Comparison of ENCODE assay signal across 8 cellular contexts in genomic region chr1:85463666-85464496, GRCh38. TPM values are rescaled to one million over a fixed set of nuclear protein-coding genes. Genes with fewer than 3 reads are reported as not detected.
A peak's percentile ranks its signal among the peaks of the same experiment; 100 is the strongest.
DNase-seq lines count a peak whose midpoint lies in the region; ATAC-seq, FAIRE-seq and TF ChIP-seq lines count a peak whose summit lies in the region.

No MANE protein-coding gene starts in this region.

- H3K36me3 ChIP-seq in OCI-LY1 (ENCODE audit: insufficient read depth, low read length) (no peaks in the 10 kb centered on the region), H1 (ENCODE audit: control insufficient read depth in 2 of 4, insufficient read depth in 4 of 4, low read length in 3 of 4) (no peaks in the 10 kb centered on the region), mucosa of descending colon (ENCODE audit: low read depth) (no peaks in the 10 kb centered on the region)

- TF ChIP-seq POLR2A in H1 (IDR thresholded peaks at IDR 0.05; ENCODE audit: control extremely low read depth in 1 of 2, low read depth in 2 of 2, low read length in 2 of 2) = no peak

- peak overlapping the region; percentile 54 for H3K4me3 Mint-ChIP-seq in activated naive CD4-positive, alpha-beta T cell treated with anti-CD3 and anti-CD28 coated beads for 36 hours

- H2AFZ ChIP-seq in OCI-LY1 (ENCODE audit: low read length) = no peak overlapping the region
- H2AFZ ChIP-seq in H1 (ENCODE audit: low read length) = no peak overlapping the region

- H3K4ac ChIP-seq in H1 (replicated peaks; ENCODE audit: insufficient read length, low read depth, low read length) = no peak overlapping the region

- H3K4me1 ChIP-seq in OCI-LY1 (ENCODE audit: insufficient read depth, low read length, severe bottlenecking) (peaks cover 7% of the 10 kb centered on the region), H1 (replicated peaks in 1 of 4; ENCODE audit: control insufficient read depth in 3 of 4, insufficient read depth in 4 of 4, low read length in 3 of 4) (peaks cover 0 to 10% (median 3%) of the 10 kb centered on the region in 4 experiments; a peak in 6 of 7 replicates), mucosa of descending colon (ENCODE audit: low read depth) (peaks cover 23% of the 10 kb centered on the region)

- no peak overlapping the region for H2BK12ac ChIP-seq in H1 (ENCODE audit: low read depth, low read length)

- H3K23ac ChIP-seq in H1 (ENCODE audit: insufficient read length) = no peak overlapping the region

- no peak overlapping the region for H3K56ac ChIP-seq in H1 (replicated peaks; ENCODE audit: insufficient read length, low read depth, low read length)

- H4K20me1 ChIP-seq in OCI-LY1 (ENCODE audit: insufficient read depth, low read length) (no peaks in the 10 kb centered on the region), H1 (replicated peaks in 1 of 2; ENCODE audit: control insufficient read depth in 1 of 2, insufficient read depth in 2 of 2, low read length in 2 of 2) (peaks cover 1% of the 10 kb centered on the region in 2 experiments)

- H3K9ac ChIP-seq in OCI-LY1 (ENCODE audit: low read length) (no peak overlapping the region), H1 (replicated peaks in 1 of 4; ENCODE audit: extremely low read depth in 1 of 4, low read depth in 3 of 4, low read length in 3 of 4) (peak overlapping the region; percentile 10 to 59 (median 38); a peak in 5 of 7 replicates)

- TF ChIP-seq EP300 in H1 (IDR thresholded peaks at IDR 0.05; ENCODE audit: borderline replicate concordance in 1 of 2, low read depth in 2 of 2, low read length in 2 of 2) = no peak

- intact Hi-C loops in activated naive CD4-positive, alpha-beta T cell treated with anti-CD3 and anti-CD28 coated beads for 36 hours (cut with micrococcal nuclease) = loop anchor here (5.0 kb wide), 1 partner anchor 157 kb away; no protein-coding TSS in a partner anchor
- intact Hi-C loops in mucosa of descending colon (cut with DNase I, micrococcal nuclease) = no loop called here

- H2BK120ac ChIP-seq in H1 (replicated peaks; ENCODE audit: low read depth, low read length) = no peak overlapping the region

- no peak overlapping the region for H2BK5ac ChIP-seq in H1 (ENCODE audit: low read depth, low read length)

- H3K4me1 Mint-ChIP-seq in activated naive CD4-positive, alpha-beta T cell treated with anti-CD3 and anti-CD28 coated beads for 36 hours (ENCODE audit: low read depth) = peaks cover 6% of the 10 kb centered on the region

- H4K5ac ChIP-seq in H1 (ENCODE audit: insufficient read length, low read depth, low read length) = no peak overlapping the region

- WGBS in H1 (ENCODE audit: extremely low coverage in 1 of 2, insufficient coverage in 1 of 2, insufficient read length in 1 of 2, insufficient replicate concordance in 2 of 2, low coverage in 1 of 2, low lambda C conversion rate in 2 of 2, missing lambda C conversion rate in 1 of 2), 2 experiments = 10% methylated on average over 26 of the region's 26 CpGs; no CpG with 5 or more reads in 1 of the 2 experiments

- no peak overlapping the region for H3K27ac Mint-ChIP-seq in activated naive CD4-positive, alpha-beta T cell treated with anti-CD3 and anti-CD28 coated beads for 36 hours

- no peaks in the 10 kb centered on the region for H3K27me3 ChIP-seq in OCI-LY1 (ENCODE audit: insufficient read depth, low read length)
- peaks cover 0 to 23% (median 16%) of the 10 kb centered on the region in 4 experiments; a peak in 6 of 7 replicates for H3K27me3 ChIP-seq in H1 (replicated peaks in 1 of 4; ENCODE audit: control insufficient read depth in 3 of 4, extremely low read depth in 1 of 4, insufficient read depth in 3 of 4, low read length in 3 of 4)

- POLR2A ChIA-PET in H1 (lab: Charles Lee; ENCODE audit: partially characterized antibody) = interaction anchor here (0.6 to 2.5 kb wide), 6 partner anchors 9 to 1843 kb away, joined by 3 to 12 read pairs (median 4); partner anchors contain the start of gene CCN1

- peak overlapping the region; percentile 72; the same call in 1 of the 2 replicates for H4K8ac ChIP-seq in H1 (ENCODE audit: extremely low read depth, insufficient read depth, low read length)

- CTCF ChIA-PET in activated naive CD4-positive, alpha-beta T cell treated with anti-CD3 and anti-CD28 coated beads for 36 hours (lab: Charles Lee) = interaction anchor here (1.7 kb wide), 1 partner anchor 117 kb away, joined by 6 read pairs; the partner anchor contains the start of gene CCN1
- CTCF ChIA-PET in H1 (lab: Charles Lee; ENCODE audit: partially characterized antibody) = interaction anchor here (0.6 to 4.8 kb wide), 13 partner anchors 16 to 166 kb away, joined by 3 to 16 read pairs (median 3); partner anchors contain the start of gene CCN1

- no peaks in the 10 kb centered on the region; the same call in 1 of the 2 replicates for H3K79me1 ChIP-seq in H1 (ENCODE audit: low read depth, low read length)

- H2BK15ac ChIP-seq in H1 (ENCODE audit: low read length) = no peak overlapping the region

- DNase-seq in activated naive CD4-positive, alpha-beta T cell treated with anti-CD3 and anti-CD28 coated beads for 36 hours = no peak
- no peak for DNase-seq in activated naive CD4-positive, alpha-beta T cell treated with Interleukin-2 at 50 U/mL for 16 hours
- DNase-seq in H1 (ENCODE audit: low read depth in 1 of 2, low spot score in 2 of 2) (no peak), mucosa of descending colon (peak in 1 of 3 donors; percentile 21), H4 (ENCODE audit: low spot score) (no peak)

- no peak overlapping the region for H3K27ac ChIP-seq in OCI-LY1 (ENCODE audit: low read depth, low read length, poor library complexity, severe bottlenecking)
- no peak overlapping the region for H3K27ac ChIP-seq in H1 (ENCODE audit: low read depth, low read length)

- H3F3A ChIP-seq in OCI-LY1 (ENCODE audit: insufficient read depth, low read length) = no peaks in the 10 kb centered on the region

- no peaks in the 10 kb centered on the region for H3K36me3 Mint-ChIP-seq in activated naive CD4-positive, alpha-beta T cell treated with anti-CD3 and anti-CD28 coated beads for 36 hours (ENCODE audit: low read depth)

- peaks cover 64% of the 10 kb centered on the region for H3K27me3 Mint-ChIP-seq in activated naive CD4-positive, alpha-beta T cell treated with anti-CD3 and anti-CD28 coated beads for 36 hours (ENCODE audit: low read depth)

- H3K9me2 ChIP-seq in OCI-LY1 (ENCODE audit: low read depth, low read length) = no peaks in the 10 kb centered on the region

- peaks cover 13% of the 10 kb centered on the region; the same call in 1 of the 2 replicates for H3K23me2 ChIP-seq in H1 (ENCODE audit: low read depth, low read length)

- H3K9me3 ChIP-seq in OCI-LY1 (ENCODE audit: low read length) (no peaks in the 10 kb centered on the region), H1 (ENCODE audit: insufficient read depth in 2 of 2, low read depth in 1 of 2, low read length in 1 of 2) (no peaks in the 10 kb centered on the region), mucosa of descending colon (no peaks in the 10 kb centered on the region)

- no peak for TF ChIP-seq RAD21 in H1 (IDR thresholded peaks at IDR 0.05 in 1 of 2, conservative IDR thresholded peaks at IDR 0.05 in 1 of 2; ENCODE audit: low read depth in 2 of 2, low read length in 2 of 2)

- no peaks in the 10 kb centered on the region for H3K9me3 Mint-ChIP-seq in activated naive CD4-positive, alpha-beta T cell treated with anti-CD3 and anti-CD28 coated beads for 36 hours

- no peak overlapping the region for H2AK5ac ChIP-seq in H1 (ENCODE audit: low read depth, low read length)

- FAIRE-seq in H1 (lab: Jason Lieb, UNC) = no peak

- TF ChIP-seq CTCF in OCI-LY1 (IDR thresholded peaks at IDR 0.05; ENCODE audit: low read length) (no peak), H1 (IDR thresholded peaks at IDR 0.05; ENCODE audit: control extremely low read depth in 1 of 3, insufficient read depth in 1 of 3, low read depth in 1 of 3, low read length in 3 of 3) (no peak), mucosa of descending colon (IDR thresholded peaks at IDR 0.05) (no peak)

- ATAC-seq in mucosa of descending colon (peak; percentile 9), HG02678 (IDR thresholded peaks at IDR 0.05; ENCODE audit: unreplicated experiment) (no peak), GM19452 (IDR thresholded peaks at IDR 0.05; ENCODE audit: unreplicated experiment) (no peak)

- no peak overlapping the region for H3K14ac ChIP-seq in H1 (ENCODE audit: insufficient read length)

- H3K4me2 ChIP-seq in OCI-LY1 (ENCODE audit: low read length) (peak overlapping the region; percentile 64; the same call in 1 of the 2 replicates), H1 (ENCODE audit: insufficient read depth in 1 of 2, low read depth in 2 of 2, low read length in 2 of 2) (peak overlapping the region; percentile 97 to 99)

- no peak overlapping the region; the same call in 1 of the 2 replicates for H3K18ac ChIP-seq in H1 (ENCODE audit: extremely low read depth, low read length)

- peak overlapping the region; percentile 51 for H4K91ac ChIP-seq in H1 (replicated peaks; ENCODE audit: insufficient read length, low read length)

- H3K4me3 ChIP-seq in OCI-LY1 (ENCODE audit: low read depth, low read length, poor library complexity, severe bottlenecking) (peak overlapping the region; percentile 54), H1 (ENCODE audit: extremely low read depth in 1 of 4, insufficient read depth in 2 of 4, low read depth in 3 of 4, low read length in 4 of 4) (peak overlapping the region; percentile 62 to 87 (median 62)), mucosa of descending colon (peak overlapping the region; percentile 64)

- H3K79me2 ChIP-seq in OCI-LY1 (ENCODE audit: insufficient read depth, low read length) (no peaks in the 10 kb centered on the region), H1 (ENCODE audit: control insufficient read depth in 1 of 2, insufficient read depth in 2 of 2, low read length in 2 of 2) (peaks cover 0 to 16% of the 10 kb centered on the region in 2 experiments; a peak in 2 of 4 replicates)

- no peak overlapping the region for H2BK20ac ChIP-seq in H1 (ENCODE audit: low read length)

TF ChIP-seq in H1, 55 proteins besides CTCF, POLR2A, EP300 and RAD21 (continues in another document):
- TF ChIP-seq SUZ12 (IDR thresholded peaks at IDR 0.05; ENCODE audit: low read length) (0 out of 2 replicates have a peak, but pooled peaks have one; percentile 53), GTF2F1 (IDR thresholded peaks at IDR 0.05; ENCODE audit: borderline replicate concordance, low read depth, low read length) (no peak)

RNA-seq across cellular contexts. Expression of gene DDAH1, which starts 1.1 kb away (rescaled TPM):
- total RNA-seq in activated naive CD4-positive, alpha-beta T cell treated with anti-CD3 and anti-CD28 coated beads for 36 hours = not detected
- 52.1 and 54.5 TPM in 2 replicates for total RNA-seq in H1 (2021; fragmentation: NEBNext Ultra II Directional; extraction: Animal tissue kit (Norgen Biotek cat#: 25700))
- 12.4 and 22.8 TPM in 2 replicates for polyA plus RNA-seq in H1 (2011; rRNA removed)
- polyA plus RNA-seq in H1 (2011; cell fraction: cytosol; rRNA removed) = 19.3 TPM
- 10.9 TPM for polyA plus RNA-seq in H1 (2011; cell fraction: nucleus; rRNA removed)
- polyA plus RNA-seq in H1 (2012, experiment 1 of 2) = 20.3 to 27.9 TPM (median 25.9 TPM) in 4 replicates
- polyA plus RNA-seq in H1 (2012, experiment 2 of 2) = 4.0 TPM
- polyA plus RNA-seq in H1 (2013, experiment 1 of 2) = 30.3 TPM
- polyA plus RNA-seq in H1 (2013, experiment 2 of 2) = 32.1 TPM
- polyA minus RNA-seq in H1 (2011; rRNA and poly(A)+ RNA removed) = 26.1 and 42.3 TPM in 2 replicates
- 13.8 TPM for polyA minus RNA-seq in H1 (2011; cell fraction: cytosol; rRNA and poly(A)+ RNA removed)
- 9.9 TPM for polyA minus RNA-seq in H1 (2011; cell fraction: nucleus; rRNA and poly(A)+ RNA removed)
- total RNA-seq in mucosa of descending colon = 10 to 100 TPM; 45.9 to 86.3 (median 74.1) TPM
- 4.3 and 6.1 TPM in 2 replicates for total RNA-seq in H4 (2014; rRNA removed; shearing (Covaris generic))
